In genomic region chr1:154441241-154441888, GRCh38 we compare ENCODE assay signal across 18 cellular contexts. TPM values are rescaled to one million over a fixed set of nuclear protein-coding genes. Genes with fewer than 3 reads are reported as not detected.
DNase-seq lines count a peak whose midpoint lies in the region; ATAC-seq and TF ChIP-seq lines count a peak whose summit lies in the region.
"Had no signal": no experiment of that assay in that cellular context is flagged by ENCODE, and none has a peak within 500 bp of the region (broad histone marks: within the 10 kb centered on the region; RNA-seq: fewer than 3 reads in every experiment).

No MANE protein-coding gene starts in this region.

- peaks cover 58% of the 10 kb centered on the region for H3K4me1 ChIP-seq in CD8-positive, alpha-beta T cell (ENCODE audit: insufficient read depth, low read length)
- H3K4me1 ChIP-seq in neutrophil (ENCODE audit: control insufficient read depth in 1 of 2, insufficient read depth in 1 of 2, low read depth in 1 of 2, low read length in 1 of 2), result peaks cover 8 to 21% of the 10 kb centered on the region in 2 experiments

- peaks cover 9% of the 10 kb centered on the region for H3K36me3 Mint-ChIP-seq in T-helper 2 cell treated with Interferon-gamma antibody and Interleukin-4, amounts not matched to agents 5 μg/mL and 100 μg/mL, for 36 hours (ENCODE audit: low read depth)
- H3K36me3 Mint-ChIP-seq in CD8-positive, alpha-beta T cell, result peaks cover 54% of the 10 kb centered on the region

- no peak for DNase-seq in T-helper 2 cell treated with Interferon-gamma antibody and Interleukin-4, amounts not matched to agents 5 μg/mL and 100 μg/mL, for 36 hours (ENCODE audit: low spot score)
- no peak for DNase-seq in T-helper 2 cell
- no peak for DNase-seq in CD8-positive, alpha-beta T cell
- peak; percentile 19 for DNase-seq in central memory CD4-positive, alpha-beta T cell
- DNase-seq in NCI-H1930 (lab: John Stamatoyannopoulos, UW), result no peak
- DNase-seq: activated CD8-positive, alpha-beta memory T cell treated with anti-CD3 and anti-CD28 coated beads, Interleukin-2, amount 50 U/mL, for 4 hours; amniotic stem cell; cerebellar nuclear complex; NCI-H146; NCI-H510A; pancreas; PC-9 had no signal

- H3K9me3 Mint-ChIP-seq in T-helper 2 cell treated with Interferon-gamma antibody and Interleukin-4, amounts not matched to agents 5 μg/mL and 100 μg/mL, for 36 hours, result no peaks in the 10 kb centered on the region
- H3K9me3 Mint-ChIP-seq in CD8-positive, alpha-beta T cell, result no peaks in the 10 kb centered on the region
- H3K9me3 Mint-ChIP-seq: memory B cell had no signal

- CTCF ChIA-PET in CD8-positive, alpha-beta T cell (lab: Charles Lee), result interaction anchor here (0.9 to 2.4 kb wide), 12 partner anchors 8 to 118 kb away, joined by 3 to 14 read pairs (median 4); no protein-coding TSS in a partner anchor

- peak overlapping the region; percentile 30 for H3K4me3 Mint-ChIP-seq in T-helper 2 cell treated with Interferon-gamma antibody and Interleukin-4, amounts not matched to agents 5 μg/mL and 100 μg/mL, for 36 hours
- peak overlapping the region; percentile 60 for H3K4me3 Mint-ChIP-seq in CD8-positive, alpha-beta T cell
- H3K4me3 Mint-ChIP-seq: memory B cell had no signal

- peaks cover 50% of the 10 kb centered on the region for H3K4me1 Mint-ChIP-seq in T-helper 2 cell treated with Interferon-gamma antibody and Interleukin-4, amounts not matched to agents 5 μg/mL and 100 μg/mL, for 36 hours (ENCODE audit: low read depth)
- peaks cover 63% of the 10 kb centered on the region for H3K4me1 Mint-ChIP-seq in CD8-positive, alpha-beta T cell (ENCODE audit: low read depth)

- no peaks in the 10 kb centered on the region for H3K27me3 Mint-ChIP-seq in T-helper 2 cell treated with Interferon-gamma antibody and Interleukin-4, amounts not matched to agents 5 μg/mL and 100 μg/mL, for 36 hours (ENCODE audit: low read depth)
- no peaks in the 10 kb centered on the region for H3K27me3 Mint-ChIP-seq in CD8-positive, alpha-beta T cell (ENCODE audit: low read depth)
- H3K27me3 Mint-ChIP-seq: memory B cell had no signal

- POLR2A ChIA-PET in CD8-positive, alpha-beta T cell (lab: Charles Lee), result interaction anchor here (0.6 to 1.3 kb wide), 3 partner anchors 22 to 98 kb away, joined by 3 read pairs; no protein-coding TSS in a partner anchor

- peaks cover 5% of the 10 kb centered on the region for H3K36me3 ChIP-seq in CD8-positive, alpha-beta T cell (ENCODE audit: insufficient read depth, low read length)
- peaks cover 97% of the 10 kb centered on the region for H3K36me3 ChIP-seq in neutrophil
- H3K36me3 ChIP-seq: pancreas had no signal

- no peaks in the 10 kb centered on the region for H3K27me3 ChIP-seq in CD8-positive, alpha-beta T cell (ENCODE audit: insufficient read depth, low read length)
- H3K27me3 ChIP-seq in neutrophil, result no peaks in the 10 kb centered on the region
- H3K27me3 ChIP-seq: pancreas had no signal

- TF ChIP-seq CTCF in CD8-positive, alpha-beta T cell (IDR thresholded peaks at IDR 0.05), result no peak
- TF ChIP-seq CTCF in neutrophil (IDR thresholded peaks at IDR 0.05), result no peak

- peak overlapping the region; percentile 18 for H3K4me3 ChIP-seq in CD8-positive, alpha-beta T cell (ENCODE audit: low read depth, low read length)
- no peak overlapping the region for H3K4me3 ChIP-seq in neutrophil (ENCODE audit: low read depth in 1 of 2, low read length in 1 of 2)
- H3K4me3 ChIP-seq: pancreas, PC-9, smooth muscle cell had no signal

- intact Hi-C loops in CD8-positive, alpha-beta T cell (cut with DNase I, micrococcal nuclease), result loop anchor here in 1 of 2 experiments (2.0 kb wide), 1 partner anchor 37 kb away; the partner anchor contains the start of gene IL6R

- no peaks in the 10 kb centered on the region for H3K9me3 ChIP-seq in CD8-positive, alpha-beta T cell (ENCODE audit: low read length)
- H3K9me3 ChIP-seq in neutrophil, result no peaks in the 10 kb centered on the region
- H3K9me3 ChIP-seq: pancreas had no signal

- H3K27ac ChIP-seq in CD8-positive, alpha-beta T cell (ENCODE audit: low read depth, low read length), result no peak overlapping the region
- peak overlapping the region; percentile 70 for H3K27ac ChIP-seq in neutrophil
- H3K27ac ChIP-seq: 22Rv1, PC-9 had no signal

- peak; percentile 60 for ATAC-seq in CD8-positive, alpha-beta T cell
- no peak for ATAC-seq in HG03025 (IDR thresholded peaks at IDR 0.05; ENCODE audit: low FRiP score, unreplicated experiment)
- ATAC-seq in GM18519 (IDR thresholded peaks at IDR 0.05; ENCODE audit: low FRiP score, unreplicated experiment), result no peak

- H3K27ac Mint-ChIP-seq in T-helper 2 cell treated with Interferon-gamma antibody and Interleukin-4, amounts not matched to agents 5 μg/mL and 100 μg/mL, for 36 hours, result peak overlapping the region; percentile 33
- H3K27ac Mint-ChIP-seq in CD8-positive, alpha-beta T cell, result peak overlapping the region; percentile 89
- H3K27ac Mint-ChIP-seq: memory B cell had no signal

RNA-seq across cellular contexts. Expression of gene IL6R, which starts 36.2 kb away (rescaled TPM):
- 10 to 100 TPM in 1 of 2 experiments, 1 to 10 TPM in 1; 10.0 to 12.0 TPM for total RNA-seq in CD8-positive, alpha-beta T cell
